Comparison of ENCODE assay signal across 8 cellular contexts in the genomic region with DNA sequence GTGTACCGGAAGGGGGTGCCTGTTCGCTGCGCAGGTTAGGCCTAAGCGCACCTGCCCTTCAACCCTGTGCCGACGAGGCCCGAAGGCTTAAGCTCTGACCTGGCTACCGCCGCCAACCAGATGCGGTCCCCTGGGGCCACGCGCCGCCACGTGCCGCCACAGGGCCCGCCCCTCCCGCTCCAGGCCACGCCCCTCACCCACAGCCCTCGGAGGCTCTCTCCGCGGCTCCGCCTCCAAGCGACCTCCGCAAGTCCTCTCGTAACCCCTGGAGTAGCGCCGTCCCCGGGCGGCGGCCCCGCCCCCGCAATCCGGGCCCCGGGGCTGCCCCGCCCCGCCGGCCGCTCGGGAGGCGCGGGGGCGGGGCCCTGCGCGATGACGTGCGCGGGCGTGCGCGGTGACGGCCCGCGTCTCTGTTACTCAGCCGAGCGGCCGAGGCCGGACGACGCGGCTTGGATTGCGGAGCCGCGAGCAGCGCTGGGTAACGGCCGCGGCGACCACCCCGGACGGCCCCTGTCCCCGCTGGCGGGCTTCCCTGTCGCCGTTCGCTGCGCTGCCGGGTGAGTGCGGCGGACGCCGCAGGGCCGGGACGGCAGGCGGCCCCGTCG. TPM values are rescaled to one million over a fixed set of nuclear protein-coding genes. Genes with fewer than 3 reads are reported as not detected.
A peak's percentile ranks its signal among the peaks of the same experiment; 100 is the strongest.
DNase-seq lines count a peak whose midpoint lies in the region; ATAC-seq, FAIRE-seq and TF ChIP-seq lines count a peak whose summit lies in the region.

A gene (plus strand): TSS at position 413 of the 605 bp plus-strand sequence. CDS start 94,984 bp downstream, outside the sequence.

- peak within 1 kb of the TSS; percentile 75 for H3K27ac Mint-ChIP-seq in astrocyte (ENCODE audit: unreplicated experiment)

- H3K27ac ChIP-seq in astrocyte (ENCODE audit: low read depth, low read length) (peak within 1 kb of the TSS; percentile 86), aorta (ENCODE audit: low read depth in 1 of 2, low read length in 2 of 2) (peak within 1 kb of the TSS in 1 of 2 donors; percentile 66)

- TF ChIP-seq CTCF in astrocyte (IDR thresholded peaks at IDR 0.05; ENCODE audit: insufficient read depth, low read depth, low read length): no peak

- intact Hi-C loops in aorta (cut with DNase I): no loop called here

- no peaks in the 10 kb centered on the region for H3K9me3 Mint-ChIP-seq in astrocyte (ENCODE audit: unreplicated experiment)

- peaks cover 12% of the 10 kb centered on the region for H3K27me3 Mint-ChIP-seq in astrocyte (ENCODE audit: low read depth, unreplicated experiment)

- WGBS in aorta, 2 donors: 1 to 2% methylated on average over 46 to 86 of the region's 86 CpGs

- peaks cover 13% of the 10 kb centered on the region for H3K4me1 ChIP-seq in astrocyte (ENCODE audit: insufficient read depth, low read length)
- H3K4me1 ChIP-seq in aorta (ENCODE audit: control insufficient read depth in 1 of 2, insufficient read depth in 2 of 2, low read length in 2 of 2): no peaks in the 10 kb centered on the region

- H3K27me3 ChIP-seq in astrocyte (ENCODE audit: insufficient read depth, low read length) (no peaks in the 10 kb centered on the region), aorta (ENCODE audit: control insufficient read depth in 1 of 2, insufficient read depth in 2 of 2, low read length in 1 of 2) (no peaks in the 10 kb centered on the region)

- FAIRE-seq in GM18507 (lab: Jason Lieb, UNC): peak; percentile 86
- no peak for FAIRE-seq in astrocyte (lab: Jason Lieb, UNC)

- H3K4me2 ChIP-seq in astrocyte (ENCODE audit: low read length): peak within 1 kb of the TSS; percentile 98

- peak; percentile 84 for ATAC-seq in HG02973 (IDR thresholded peaks at IDR 0.05; ENCODE audit: unreplicated experiment)
- peak; percentile 97 for ATAC-seq in aorta (ENCODE audit: low FRiP score)

- peaks cover 45% of the 10 kb centered on the region for H3K79me2 ChIP-seq in astrocyte (ENCODE audit: insufficient read depth, low read length)

- peaks cover 14% of the 10 kb centered on the region for H3K4me1 Mint-ChIP-seq in astrocyte (ENCODE audit: low read depth, unreplicated experiment)

- H3K9me3 ChIP-seq in astrocyte (ENCODE audit: insufficient read depth, low read depth, low read length) (no peaks in the 10 kb centered on the region), aorta (ENCODE audit: control insufficient read depth, low read length) (no peaks in the 10 kb centered on the region)

- peaks cover 41% of the 10 kb centered on the region for H4K20me1 ChIP-seq in astrocyte (ENCODE audit: insufficient read depth, low read length)

- peak within 1 kb of the TSS; percentile 67 for H2AFZ ChIP-seq in astrocyte (ENCODE audit: low read depth, low read length)

- peak within 1 kb of the TSS; percentile 94 for H3K9ac ChIP-seq in astrocyte (ENCODE audit: low read length)

- H3K4me3 ChIP-seq in astrocyte (ENCODE audit: insufficient read depth, low read depth, low read length): peak within 1 kb of the TSS; percentile 85
- H3K4me3 ChIP-seq in aorta (ENCODE audit: low read length in 2 of 2): peak within 1 kb of the TSS; percentile 75 to 81

- peak within 1 kb of the TSS; percentile 86 for H3K4me3 Mint-ChIP-seq in astrocyte (ENCODE audit: unreplicated experiment)

- DNase-seq in GM18507 (ENCODE audit: extremely low spot score, insufficient read length, low read depth) (peak; percentile 96), NCI-H1930 (lab: John Stamatoyannopoulos, UW) (peak; percentile 65 to 67), T-helper 22 cell (ENCODE audit: low read depth) (peak; percentile 87), astrocyte (ENCODE audit: low read depth) (peak; percentile 63), hepatic stellate cell (ENCODE audit: low spot score) (peak; percentile 94), renal cortical epithelial cell (ENCODE audit: low read depth) (peak; percentile 68), aorta (peak; percentile 95 to 97)

- H3K36me3 Mint-ChIP-seq in astrocyte (ENCODE audit: low read depth, unreplicated experiment): no peaks in the 10 kb centered on the region

- no peaks in the 10 kb centered on the region for H3K36me3 ChIP-seq in astrocyte (ENCODE audit: insufficient read depth, low read length)
- H3K36me3 ChIP-seq in aorta (ENCODE audit: control insufficient read depth in 1 of 2, insufficient read depth in 2 of 2, low read length in 1 of 2): no peaks in the 10 kb centered on the region

RNA-seq across cellular contexts. Expression of the gene that starts here (rescaled TPM):
- total RNA-seq in astrocyte: 47.4 and 48.8 TPM in 2 replicates
- 86.0 and 96.6 TPM in 2 replicates for total RNA-seq in renal cortical epithelial cell
- total RNA-seq in aorta: 10 to 100 TPM; 33.3 to 38.9 TPM
- polyA plus RNA-seq in aorta: 10 to 100 TPM in 1 of 2 donors, 1 to 10 TPM in 1; 7.8 to 20.0 TPM
